13 cellular contexts compared by ENCODE assay signal in the genomic region with DNA sequence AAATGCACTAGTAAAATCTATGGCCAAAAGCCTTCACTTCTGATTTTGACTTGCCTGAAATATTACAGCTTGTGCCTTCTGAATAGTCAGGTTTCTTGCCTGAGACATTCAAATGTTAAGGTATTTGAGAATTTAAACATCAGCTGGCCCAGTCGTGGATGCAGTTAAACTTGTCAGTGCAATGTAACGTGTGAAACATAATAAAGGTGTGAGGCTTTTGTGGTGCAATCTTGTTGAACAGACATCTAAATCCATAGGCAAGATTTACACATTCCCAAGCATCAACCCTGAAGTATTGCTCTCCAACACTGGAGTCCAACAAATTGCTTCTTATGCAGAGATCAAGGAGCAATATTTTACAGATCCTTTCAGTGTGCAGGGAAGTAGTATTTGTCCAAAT. TPM values are rescaled to one million over a fixed set of nuclear protein-coding genes. Genes with fewer than 3 reads are reported as not detected.
DNase-seq lines count a peak whose midpoint lies in the region; ATAC-seq, FAIRE-seq and TF ChIP-seq lines count a peak whose summit lies in the region.
"Had no signal": no experiment of that assay in that cellular context is flagged by ENCODE, and none has a peak within 500 bp of the region (broad histone marks: within the 10 kb centered on the region; RNA-seq: fewer than 3 reads in every experiment).

No MANE protein-coding gene starts in this region.

- CTCF ChIA-PET in A549 (lab: Yijun Ruan, JAX) (interaction anchor here (1.2 to 2.6 kb wide), 5 partner anchors 10 to 277 kb away, joined by 3 to 12 read pairs (median 7); no protein-coding TSS in a partner anchor), T-cell (lab: Charles Lee) (no interaction called here)

- H3K4me1 ChIP-seq in A549 (peaks cover 40% of the 10 kb centered on the region), mesodermal cell (ENCODE audit: control insufficient read depth, insufficient read depth, low read length, poor library complexity, severe bottlenecking) (peaks cover 15% of the 10 kb centered on the region)

- FAIRE-seq in A549 (lab: Jason Lieb, UNC) = no peak
- FAIRE-seq: GM12891 had no signal

- H3K4me1 Mint-ChIP-seq in chondrocyte (ENCODE audit: low read depth) = peaks cover 56% of the 10 kb centered on the region
- H3K4me1 Mint-ChIP-seq in T-cell = peaks cover 13 to 18% (median 17%) of the 10 kb centered on the region in 3 donors

- 44% methylated on average over 2 of the region's 2 CpGs for WGBS in A549 (ENCODE audit: missing lambda C conversion rate)
- WGBS in mesodermal cell (ENCODE audit: insufficient coverage in 2 of 2), 2 experiments = 60% methylated on average over 1 of the region's 2 CpGs; no CpG with 5 or more reads in 1 of the 2 experiments

- H3K9me3 Mint-ChIP-seq in chondrocyte (ENCODE audit: low read depth) = peaks cover 5% of the 10 kb centered on the region
- peaks cover 0 to 5% (median 0%) of the 10 kb centered on the region in 3 donors for H3K9me3 Mint-ChIP-seq in T-cell

- peak overlapping the region; percentile 90 for H3K4me2 ChIP-seq in A549

- H3K27ac ChIP-seq in A549 (peak overlapping the region; percentile 99 to 100), mesodermal cell (ENCODE audit: low read depth, low read length, severe bottlenecking) (peak overlapping the region; percentile 80)

- peak overlapping the region; percentile 1 for H3K4me3 Mint-ChIP-seq in chondrocyte (ENCODE audit: unreplicated experiment)
- no peak overlapping the region for H3K4me3 Mint-ChIP-seq in T-cell

- TF ChIP-seq POLR2A in A549 (IDR thresholded peaks at IDR 0.05; ENCODE audit: low read length) = no peak

- ATAC-seq in A549 (0 out of 6 replicates have a peak, but pooled peaks of 1 of the 2 experiments have one; percentile 0), HG02763 (IDR thresholded peaks at IDR 0.05; ENCODE audit: unreplicated experiment) (no peak), T-cell (replicated peaks in 1 of 4) (no peak), HG03280 (IDR thresholded peaks at IDR 0.05; ENCODE audit: unreplicated experiment) (no peak), esophagus mucosa (no peak)
- ATAC-seq: upper lobe of right lung had no signal

- peaks cover 27% of the 10 kb centered on the region for H3K36me3 ChIP-seq in mesodermal cell (ENCODE audit: control insufficient read depth, insufficient read depth, low read length)

- H3K36me3 Mint-ChIP-seq in chondrocyte (ENCODE audit: low read depth) = peaks cover 28% of the 10 kb centered on the region
- H3K36me3 Mint-ChIP-seq in T-cell = peaks cover 7% of the 10 kb centered on the region

- TF ChIP-seq EP300 in A549 (IDR thresholded peaks at IDR 0.05) (no peak), Ishikawa (IDR thresholded peaks at IDR 0.05; ENCODE audit: borderline replicate concordance) (no peak)

- H3K9me3 ChIP-seq in A549 (no peaks in the 10 kb centered on the region), mesodermal cell (ENCODE audit: control insufficient read depth, low read length) (peaks cover 5% of the 10 kb centered on the region)
- H3K9me3 ChIP-seq: upper lobe of right lung had no signal

- POLR2A ChIA-PET in A549 (lab: Yijun Ruan, JAX) = interaction anchor here (2.4 to 4.4 kb wide), 2 partner anchors 22 to 108 kb away, joined by 7 to 25 read pairs; no protein-coding TSS in a partner anchor
- POLR2A ChIA-PET in T-cell (lab: Charles Lee) = no interaction called here

- TF ChIP-seq CTCF in A549 (IDR thresholded peaks at IDR 0.05) (no peak), chondrocyte (IDR thresholded peaks at IDR 0.05) (no peak)

- TF ChIP-seq RAD21 in A549 (conservative IDR thresholded peaks at IDR 0.05 in 1 of 2, IDR thresholded peaks at IDR 0.05 in 1 of 2) (no peak), Ishikawa (IDR thresholded peaks at IDR 0.05; ENCODE audit: low read depth) (0 out of 2 replicates have a peak, but pooled peaks have one; percentile 0)

- peak overlapping the region; percentile 72 for H3K27ac Mint-ChIP-seq in chondrocyte (ENCODE audit: unreplicated experiment)
- no peak overlapping the region for H3K27ac Mint-ChIP-seq in T-cell

- no peak overlapping the region for H3K4me3 ChIP-seq in A549
- H3K4me3 ChIP-seq in mesodermal cell (ENCODE audit: extremely low read depth, insufficient read depth, low read length, poor library complexity, severe bottlenecking) = no peak overlapping the region
- H3K4me3 ChIP-seq: upper lobe of right lung had no signal

- DNase-seq in A549 (ENCODE audit: low read depth in 1 of 2, low spot score in 1 of 2) = peak in 1 of 2 experiments; percentile 47
- no peak for DNase-seq in chondrocyte (ENCODE audit: low spot score)
- no peak for DNase-seq in T-cell
- DNase-seq: activated T-cell treated with anti-CD3 and anti-CD28 coated beads, Interleukin-2, amount 50 U/mL, for 1 hour; NCI-H526; SHP77; upper lobe of right lung had no signal

- H3K27me3 Mint-ChIP-seq in chondrocyte (ENCODE audit: low read depth) (no peaks in the 10 kb centered on the region), T-cell (peaks cover 44 to 52% of the 10 kb centered on the region in 2 donors)

TF ChIP-seq in A549, 52 proteins besides CTCF, POLR2A, EP300 and RAD21 (continues in another document):
- no peak for TF ChIP-seq MAFK (IDR thresholded peaks at IDR 0.05; ENCODE audit: partially characterized antibody)
- no peak for TF ChIP-seq BCL3 (IDR thresholded peaks at IDR 0.05)
- no peak for TF ChIP-seq USF2 (IDR thresholded peaks at IDR 0.05)
- no peak for TF ChIP-seq RARB (CRISPR knock-in tag; IDR thresholded peaks at IDR 0.05)
- TF ChIP-seq HEYL (CRISPR knock-in tag; IDR thresholded peaks at IDR 0.05) = no peak
- no peak for TF ChIP-seq CHD2 (IDR thresholded peaks at IDR 0.05; ENCODE audit: low read length, partially characterized antibody)

TF ChIP-seq in Ishikawa, 13 proteins besides CTCF, POLR2A, EP300 and RAD21:
- no peak for TF ChIP-seq TEAD4 (IDR thresholded peaks at IDR 0.05)
- TF ChIP-seq ZBTB7A (IDR thresholded peaks at IDR 0.05; ENCODE audit: low read depth) = no peak
- no peak for TF ChIP-seq REST (IDR thresholded peaks at IDR 0.05; ENCODE audit: low read depth)
- no peak for TF ChIP-seq TCF12 (IDR thresholded peaks at IDR 0.05; ENCODE audit: low read depth)
- no peak; the same call in 1 of the 2 replicates for TF ChIP-seq MAX (IDR thresholded peaks at IDR 0.05)
- no peak for TF ChIP-seq TAF1 (IDR thresholded peaks at IDR 0.05; ENCODE audit: low read depth)
- no peak for TF ChIP-seq FOXM1 (IDR thresholded peaks at IDR 0.05; ENCODE audit: borderline replicate concordance, low read depth)
- no peak for TF ChIP-seq CEBPB (IDR thresholded peaks at IDR 0.05)
- TF ChIP-seq CREB1 (IDR thresholded peaks at IDR 0.05; ENCODE audit: low read depth) = no peak
- no peak for TF ChIP-seq NFIC (IDR thresholded peaks at IDR 0.05)
- TF ChIP-seq USF1 (IDR thresholded peaks at IDR 0.05) = no peak
- no peak for TF ChIP-seq EGR1 (IDR thresholded peaks at IDR 0.05)
- TF ChIP-seq YY1 (IDR thresholded peaks at IDR 0.05; ENCODE audit: low read depth) = no peak

RNA-seq across cellular contexts. Expression of gene CCN1, which starts 4.4 kb away (rescaled TPM):
- polyA plus RNA-seq in A549 (2011; rRNA removed) (46.5 and 57.2 TPM in 2 replicates), A549 (2017; fragmentation: RNase III; extraction: RNeasy Plus Mini Kit Qiagen cat#74134 plus additional on column Dnase treatment) (58.1 to 90.6 TPM (median 62.5 TPM) in 3 replicates)
- 82.1 and 97.6 TPM in 2 replicates for polyA plus RNA-seq in A549 (2012; cell fraction: cytosol; rRNA removed)
- 197 and 256 TPM in 2 replicates for polyA plus RNA-seq in A549 (2012; cell fraction: nucleus; rRNA removed)
- polyA minus RNA-seq in A549 (2011; rRNA and poly(A)+ RNA removed) = 31.6 and 37.0 TPM in 2 replicates
- total RNA-seq in chondrocyte (523 to 556 TPM (median 539 TPM) in 3 replicates), T-cell (1 to 10 TPM in 2 of 5 donors, under 1 TPM in 1, not detected in 2; 0.70 to 1.2 (median 1.1) TPM), esophagus mucosa (2.5 TPM)
- 311 TPM for polyA plus RNA-seq in mesodermal cell (2013, experiment 1 of 2)
- polyA plus RNA-seq in mesodermal cell (2013, experiment 2 of 2) = 252 TPM

Comparison
In these comparisons a context has a peak if more than half of its experiments do, and no peak if none do; other contexts are left out.
1. RNA of gene CCN1, which starts 4.4 kb away (total RNA-seq): 523 to 556 TPM in chondrocyte; 2.5 TPM in esophagus mucosa (single experiment) and 0.70 to 1.2 TPM in T-cell; every median in the first group is over 100 times any median in the second.